Comparison of ENCODE assay signal across 8 cellular contexts in genomic region chr5:119743927-119744326, GRCh38.
A peak's percentile ranks its signal among the peaks of the same experiment; 100 is the strongest.
DNase-seq lines count a peak whose midpoint lies in the region; ATAC-seq and TF ChIP-seq lines count a peak whose summit lies in the region.

No MANE protein-coding gene starts in this region.

- no peaks in the 10 kb centered on the region for H3K9me3 ChIP-seq in SK-N-MC (ENCODE audit: low read depth, low read length)

- H3K9ac ChIP-seq in SK-N-MC (ENCODE audit: insufficient read length), result no peak overlapping the region

- H3K4me3 ChIP-seq in SK-N-MC, result no peak overlapping the region

- H3K27ac ChIP-seq in 22Rv1, result no peak overlapping the region
- H3K27ac ChIP-seq in SK-N-MC, result no peak overlapping the region

- peak; percentile 92 for ATAC-seq in GM21529 (IDR thresholded peaks at IDR 0.05; ENCODE audit: unreplicated experiment)
- ATAC-seq in HG03565 (IDR thresholded peaks at IDR 0.05; ENCODE audit: unreplicated experiment), result peak; percentile 95

- DNase-seq in Daoy (ENCODE audit: low read depth), result peak; percentile 51
- peak; percentile 10 for DNase-seq in SK-N-MC (ENCODE audit: low read depth, low spot score)
- peak; percentile 76 for DNase-seq in iPS-NIHi7 (ENCODE audit: extremely low spot score)
- no peak for DNase-seq in DMS79 (lab: John Stamatoyannopoulos, UW)
- no peak for DNase-seq in NCI-H2029 treated with DMSO at 0.1 percent for 48 hours (lab: John Stamatoyannopoulos, UW)

- no peaks in the 10 kb centered on the region for H3K36me3 ChIP-seq in SK-N-MC (ENCODE audit: insufficient read depth, low read length)

- peak; percentile 73 for TF ChIP-seq CTCF in 22Rv1 (IDR thresholded peaks at IDR 0.05)

Comparison
In these comparisons a context has a peak if more than half of its experiments do, and no peak if none do; other contexts are left out.
1. DNase-seq: peak in Daoy (single experiment), SK-N-MC (single experiment) and iPS-NIHi7 (single experiment); none in DMS79 (single experiment) and NCI-H2029 treated with DMSO at 0.1 percent for 48 hours (single experiment).